In genomic region chr2:64036343-64036742, GRCh38 we compare ENCODE assay signal across 9 cellular contexts. TPM values are rescaled to one million over a fixed set of nuclear protein-coding genes. Genes with fewer than 3 reads are reported as not detected.
DNase-seq lines count a peak whose midpoint lies in the region; ATAC-seq and TF ChIP-seq lines count a peak whose summit lies in the region.
"Had no signal": no experiment of that assay in that cellular context is flagged by ENCODE, and none has a peak within 500 bp of the region (broad histone marks: within the 10 kb centered on the region; RNA-seq: fewer than 3 reads in every experiment).

No MANE protein-coding gene starts in this region.

- no peak for TF ChIP-seq RAD21 in IMR-90 (IDR thresholded peaks at IDR 0.05; ENCODE audit: low read length)

- no peak overlapping the region for H4K8ac ChIP-seq in IMR-90 (ENCODE audit: low read depth in 2 of 2, low read length in 2 of 2)

- no peak for TF ChIP-seq POLR2A in IMR-90 (IDR thresholded peaks at IDR 0.05; ENCODE audit: low read depth, low read length)

- peak overlapping the region; percentile 45 for H3K4me3 Mint-ChIP-seq in activated T-helper 17 cell treated with anti-CD3 and anti-CD28 coated beads, Interleukin-2, amount 50 U/mL, for 72 hours
- H3K4me3 Mint-ChIP-seq in progenitor cell of endocrine pancreas (ENCODE audit: low read depth): no peak overlapping the region

- no TSS peak for BruUV-seq in IMR-90 (replicated peaks; lab: Mats Ljungman, UMichigan)

- POLR2A ChIA-PET in IMR-90 (lab: Charles Lee; ENCODE audit: unreplicated experiment): no interaction called here

- H3K4me1 ChIP-seq in IMR-90 (ENCODE audit: control insufficient read depth, insufficient read depth, low read length) (no peaks in the 10 kb centered on the region; the same call in 1 of the 2 replicates), skeletal muscle satellite cell (ENCODE audit: control insufficient read depth, insufficient read depth, low read length) (peaks cover 16% of the 10 kb centered on the region)

- no peak overlapping the region for H2AK5ac ChIP-seq in IMR-90 (ENCODE audit: low read depth, low read length)

- peak; percentile 92 for ATAC-seq in GM18499 (IDR thresholded peaks at IDR 0.05; ENCODE audit: insufficient read depth, unreplicated experiment)
- peak; percentile 88 for ATAC-seq in GM21576 (IDR thresholded peaks at IDR 0.05; ENCODE audit: unreplicated experiment)
- ATAC-seq in IMR-90 (ENCODE audit: low read depth): peak; percentile 92
- peak; percentile 92 for ATAC-seq in activated T-helper 17 cell treated with anti-CD3 and anti-CD28 coated beads, Interleukin-2, amount 50 U/mL, for 72 hours (replicated peaks)

- H2BK15ac ChIP-seq in IMR-90 (ENCODE audit: low read depth, low read length): no peak overlapping the region

- no peaks in the 10 kb centered on the region for H3K79me1 ChIP-seq in IMR-90 (ENCODE audit: low read depth in 1 of 2, low read length in 2 of 2)

- H3K27me3 ChIP-seq in IMR-90 (ENCODE audit: control insufficient read depth, insufficient read depth, low read length): no peaks in the 10 kb centered on the region
- no peaks in the 10 kb centered on the region for H3K27me3 ChIP-seq in skeletal muscle satellite cell (ENCODE audit: control insufficient read depth, insufficient read depth, low read length)

- dilution Hi-C loops in IMR-90 (cut with HindIII; ENCODE audit: low sequenced_read_pairs, unreplicated experiment): no loop called here

- H3K27ac ChIP-seq in IMR-90 (ENCODE audit: insufficient read depth, low read length): no peak overlapping the region
- H3K27ac ChIP-seq: SK-N-MC had no signal

- H3K4ac ChIP-seq in IMR-90 (ENCODE audit: low read depth, low read length): no peak overlapping the region

- H3K56ac ChIP-seq in IMR-90 (ENCODE audit: extremely low read depth, insufficient read depth, low read length): no peak overlapping the region

- WGBS in IMR-90 (ENCODE audit: extremely low coverage in 2 of 2, insufficient read length in 1 of 2), 2 experiments: no CpG with 5 or more reads among the region's 2 CpGs

- H3K18ac ChIP-seq in IMR-90 (ENCODE audit: low read depth, low read length): no peak overlapping the region; the same call in 1 of the 2 replicates

- H3K9ac ChIP-seq in IMR-90 (ENCODE audit: low read depth, low read length) (no peak overlapping the region), skeletal muscle satellite cell (ENCODE audit: low read depth, low read length) (no peak overlapping the region)

- H3K4me2 ChIP-seq in IMR-90 (ENCODE audit: low read depth, low read length) (peak overlapping the region; percentile 20; the same call in 1 of the 2 replicates), skeletal muscle satellite cell (ENCODE audit: low read length) (peak overlapping the region; percentile 58)

- H3K36me3 Mint-ChIP-seq in activated T-helper 17 cell treated with anti-CD3 and anti-CD28 coated beads, Interleukin-2, amount 50 U/mL, for 72 hours (ENCODE audit: low read depth): no peaks in the 10 kb centered on the region
- no peaks in the 10 kb centered on the region for H3K36me3 Mint-ChIP-seq in progenitor cell of endocrine pancreas (ENCODE audit: insufficient read depth)

- no peak overlapping the region for H2BK20ac ChIP-seq in IMR-90 (ENCODE audit: low read depth, low read length)

- H3K14ac ChIP-seq in IMR-90 (replicated peaks; ENCODE audit: low read depth, low read length): no peak overlapping the region

- H2BK5ac ChIP-seq in IMR-90 (ENCODE audit: low read depth, low read length, poor library complexity, severe bottlenecking): no peak overlapping the region

- no peak overlapping the region for H4K91ac ChIP-seq in IMR-90 (ENCODE audit: insufficient read depth, low read depth, low read length)

- H3K27me3 Mint-ChIP-seq in activated T-helper 17 cell treated with anti-CD3 and anti-CD28 coated beads, Interleukin-2, amount 50 U/mL, for 72 hours: no peaks in the 10 kb centered on the region
- H3K27me3 Mint-ChIP-seq in progenitor cell of endocrine pancreas: no peaks in the 10 kb centered on the region

- H2BK120ac ChIP-seq in IMR-90 (ENCODE audit: low read depth, low read length): no peak overlapping the region

- no peak overlapping the region for H2AK9ac ChIP-seq in IMR-90 (replicated peaks; ENCODE audit: low read depth, low read length, poor library complexity)

- no peak overlapping the region for H4K5ac ChIP-seq in IMR-90 (ENCODE audit: low read depth, low read length)

- TF ChIP-seq CTCF in IMR-90 (conservative IDR thresholded peaks at IDR 0.05; ENCODE audit: low read depth, low read length): no peak
- no peak for TF ChIP-seq CTCF in progenitor cell of endocrine pancreas (IDR thresholded peaks at IDR 0.05; ENCODE audit: unreplicated experiment)

- no peaks in the 10 kb centered on the region for H3K36me3 ChIP-seq in IMR-90 (ENCODE audit: control insufficient read depth, insufficient read depth, low read length)
- H3K36me3 ChIP-seq in skeletal muscle satellite cell (ENCODE audit: insufficient read depth, low read length): no peaks in the 10 kb centered on the region

- CTCF ChIA-PET in IMR-90 (lab: Yijun Ruan, JAX): no interaction called here

- no peak overlapping the region for H2AFZ ChIP-seq in IMR-90 (replicated peaks; ENCODE audit: low read length, poor library complexity)

- in situ Hi-C loops in IMR-90 (cut with MboI; ENCODE audit: low sequenced_read_pairs): loop anchor here (25.0 kb wide), 1 partner anchor 851 kb away; no protein-coding TSS in a partner anchor

- DNase-seq in IMR-90 (peak; percentile 89), progenitor cell of endocrine pancreas (ENCODE audit: low spot score, unreplicated experiment) (no peak), head of caudate nucleus (no peak), NCI-H2081 treated with DMSO at 0.1 percent for 48 hours (lab: John Stamatoyannopoulos, UW) (no peak)

- H3K9me3 Mint-ChIP-seq in activated T-helper 17 cell treated with anti-CD3 and anti-CD28 coated beads, Interleukin-2, amount 50 U/mL, for 72 hours: peaks cover 8% of the 10 kb centered on the region
- H3K9me3 Mint-ChIP-seq in progenitor cell of endocrine pancreas (ENCODE audit: low read depth): no peaks in the 10 kb centered on the region

- H3K9me1 ChIP-seq in IMR-90 (ENCODE audit: insufficient read depth, low read length): no peaks in the 10 kb centered on the region; the same call in 1 of the 2 replicates

- intact Hi-C loops in IMR-90 (cut with micrococcal nuclease) (no loop called here), head of caudate nucleus (cut with DNase I) (no loop called here)

- H4K20me1 ChIP-seq in IMR-90 (ENCODE audit: insufficient read depth, low read length): no peaks in the 10 kb centered on the region

- peaks cover 43% of the 10 kb centered on the region for H3K4me1 Mint-ChIP-seq in activated T-helper 17 cell treated with anti-CD3 and anti-CD28 coated beads, Interleukin-2, amount 50 U/mL, for 72 hours
- H3K4me1 Mint-ChIP-seq in progenitor cell of endocrine pancreas (ENCODE audit: low read depth): peaks cover 7% of the 10 kb centered on the region

- H3K27ac Mint-ChIP-seq in activated T-helper 17 cell treated with anti-CD3 and anti-CD28 coated beads, Interleukin-2, amount 50 U/mL, for 72 hours: peak overlapping the region; percentile 81
- no peak overlapping the region for H3K27ac Mint-ChIP-seq in progenitor cell of endocrine pancreas

- no peak overlapping the region for H3K4me3 ChIP-seq in IMR-90 (ENCODE audit: insufficient read depth, low read depth, low read length)
- peak overlapping the region; percentile 19 for H3K4me3 ChIP-seq in skeletal muscle satellite cell (ENCODE audit: low read length)
- H3K4me3 ChIP-seq: SK-N-MC had no signal

- no peaks in the 10 kb centered on the region for H3K9me3 ChIP-seq in IMR-90 (ENCODE audit: control insufficient read depth, insufficient read depth, low read length)
- H3K9me3 ChIP-seq in skeletal muscle satellite cell (replicated peaks; ENCODE audit: low read length): no peaks in the 10 kb centered on the region

- no peak overlapping the region for H3K23ac ChIP-seq in IMR-90 (ENCODE audit: low read depth, low read length)

TF ChIP-seq in IMR-90, 13 proteins besides CTCF, POLR2A, EP300 and RAD21 (continues in another document):
- TF ChIP-seq CHD1 (IDR thresholded peaks at IDR 0.05; ENCODE audit: low read depth, low read length) (no peak), MXI1 (IDR thresholded peaks at IDR 0.05; ENCODE audit: borderline replicate concordance, low read depth, low read length) (no peak), CEBPB (IDR thresholded peaks at IDR 0.05; ENCODE audit: low read depth, low read length) (no peak), MAFK (IDR thresholded peaks at IDR 0.05; ENCODE audit: low read depth, low read length) (peak; percentile 46; the same call in 1 of the 2 replicates), ELK1 (IDR thresholded peaks at IDR 0.05; ENCODE audit: borderline replicate concordance, low read depth, low read length) (no peak), MAZ (IDR thresholded peaks at IDR 0.05; ENCODE audit: borderline replicate concordance, low read depth, low read length) (no peak), RFX5 (IDR thresholded peaks at IDR 0.05; ENCODE audit: low read depth, low read length) (no peak), NFE2L2 (IDR thresholded peaks at IDR 0.05; ENCODE audit: low read depth, low read length) (no peak), BHLHE40 (IDR thresholded peaks at IDR 0.05; ENCODE audit: low read depth, low read length) (no peak), SMC3 (IDR thresholded peaks at IDR 0.05; ENCODE audit: low read depth, low read length) (no peak), FOS (IDR thresholded peaks at IDR 0.05; ENCODE audit: low read depth, low read length) (0 out of 2 replicates have a peak, but pooled peaks have one; percentile 16)

RNA-seq across cellular contexts. Expression of gene VPS54, which starts 17.1 kb away (rescaled TPM):
- total RNA-seq in IMR-90 (2012; rRNA removed) (18.1 and 23.3 TPM in 2 replicates), progenitor cell of endocrine pancreas (28.2 and 29.7 TPM in 2 replicates)
- polyA plus RNA-seq in IMR-90 (2012; rRNA removed): 5.2 and 7.1 TPM in 2 replicates
- 0.90 and 1.1 TPM in 2 replicates for polyA plus RNA-seq in IMR-90 (2012; cell fraction: cytosol; rRNA removed)
- polyA plus RNA-seq in IMR-90 (2012; cell fraction: nucleus; rRNA removed; ENCODE audit: low replicate concordance): 1.6 and 15.7 TPM in 2 replicates
- 10 to 100 TPM in 1 of 2 donors, 1 to 10 TPM in 1; 7.9 to 13.7 TPM for total RNA-seq in activated T-helper 17 cell treated with anti-CD3 and anti-CD28 coated beads, Interleukin-2, amount 50 U/mL, for 72 hours
- total RNA-seq in skeletal muscle satellite cell (2012; rRNA removed): 12.2 and 15.2 TPM in 2 replicates
